ENCODE assay signal across 2 cellular contexts in the genomic region with DNA sequence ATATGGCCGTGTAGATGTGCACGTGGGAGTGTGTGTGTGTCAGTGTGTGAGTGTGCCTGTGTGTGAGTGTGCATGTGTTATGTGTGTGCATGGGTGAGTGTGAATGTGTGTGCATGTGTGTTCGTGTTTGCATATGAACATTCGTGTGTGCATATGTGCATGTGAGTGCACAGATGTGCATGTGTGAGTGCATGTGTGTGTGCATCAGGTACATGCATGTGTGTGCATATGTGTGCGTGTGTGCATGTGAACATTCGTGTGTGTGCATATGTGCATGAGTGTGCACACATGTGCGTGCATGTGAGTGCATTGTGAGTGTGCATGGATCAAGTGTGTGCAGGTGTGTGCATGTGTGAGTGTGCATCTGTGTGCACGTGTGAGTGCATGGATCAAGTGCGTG.
TF ChIP-seq lines count a peak whose summit lies in the region.

No MANE protein-coding gene starts in this region.

TF ChIP-seq in HEK293, 187 proteins besides CTCF, POLR2A, EP300 and RAD21 (continues in another document):
- no peak for TF ChIP-seq KLF1 (tag by site-specific recombination; IDR thresholded peaks at IDR 0.05)
- no peak for TF ChIP-seq ZNF121 (tag by site-specific recombination; IDR thresholded peaks at IDR 0.05)
- TF ChIP-seq ZNF530 (tag by site-specific recombination; IDR thresholded peaks at IDR 0.05; ENCODE audit: low read depth), result no peak
- no peak for TF ChIP-seq ZBTB17 (tag by site-specific recombination; IDR thresholded peaks at IDR 0.05)
- TF ChIP-seq, protein P1, sequence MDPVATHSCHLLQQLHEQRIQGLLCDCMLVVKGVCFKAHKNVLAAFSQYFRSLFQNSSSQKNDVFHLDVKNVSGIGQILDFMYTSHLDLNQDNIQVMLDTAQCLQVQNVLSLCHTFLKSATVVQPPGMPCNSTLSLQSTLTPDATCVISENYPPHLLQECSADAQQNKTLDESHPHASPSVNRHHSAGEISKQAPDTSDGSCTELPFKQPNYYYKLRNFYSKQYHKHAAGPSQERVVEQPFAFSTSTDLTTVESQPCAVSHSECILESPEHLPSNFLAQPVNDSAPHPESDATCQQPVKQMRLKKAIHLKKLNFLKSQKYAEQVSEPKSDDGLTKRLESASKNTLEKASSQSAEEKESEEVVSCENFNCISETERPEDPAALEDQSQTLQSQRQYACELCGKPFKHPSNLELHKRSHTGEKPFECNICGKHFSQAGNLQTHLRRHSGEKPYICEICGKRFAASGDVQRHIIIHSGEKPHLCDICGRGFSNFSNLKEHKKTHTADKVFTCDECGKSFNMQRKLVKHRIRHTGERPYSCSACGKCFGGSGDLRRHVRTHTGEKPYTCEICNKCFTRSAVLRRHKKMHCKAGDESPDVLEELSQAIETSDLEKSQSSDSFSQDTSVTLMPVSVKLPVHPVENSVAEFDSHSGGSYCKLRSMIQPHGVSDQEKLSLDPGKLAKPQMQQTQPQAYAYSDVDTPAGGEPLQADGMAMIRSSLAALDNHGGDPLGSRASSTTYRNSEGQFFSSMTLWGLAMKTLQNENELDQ (tag by site-specific recombination; IDR thresholded peaks at IDR 0.05; ENCODE audit: low read depth), result no peak
- TF ChIP-seq SETDB1 (IDR thresholded peaks at IDR 0.05; ENCODE audit: insufficient read length, low read length), result no peak
- no peak for TF ChIP-seq GLIS2 (tag by site-specific recombination; IDR thresholded peaks at IDR 0.05)
- TF ChIP-seq, protein P2, sequence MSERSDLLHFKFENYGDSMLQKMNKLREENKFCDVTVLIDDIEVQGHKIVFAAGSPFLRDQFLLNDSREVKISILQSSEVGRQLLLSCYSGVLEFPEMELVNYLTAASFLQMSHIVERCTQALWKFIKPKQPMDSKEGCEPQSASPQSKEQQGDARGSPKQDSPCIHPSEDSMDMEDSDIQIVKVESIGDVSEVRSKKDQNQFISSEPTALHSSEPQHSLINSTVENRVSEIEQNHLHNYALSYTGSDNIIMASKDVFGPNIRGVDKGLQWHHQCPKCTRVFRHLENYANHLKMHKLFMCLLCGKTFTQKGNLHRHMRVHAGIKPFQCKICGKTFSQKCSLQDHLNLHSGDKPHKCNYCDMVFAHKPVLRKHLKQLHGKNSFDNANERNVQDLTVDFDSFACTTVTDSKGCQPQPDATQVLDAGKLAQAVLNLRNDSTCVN (tag by site-specific recombination; optimal IDR thresholded peaks at IDR 0.05), result peak; percentile 54
- no peak for TF ChIP-seq ZNF10 (tag by site-specific recombination; IDR thresholded peaks at IDR 0.05)
- no peak for TF ChIP-seq ZNF24 (tag by site-specific recombination; IDR thresholded peaks at IDR 0.05)
- TF ChIP-seq ZNF311 (tag by site-specific recombination; IDR thresholded peaks at IDR 0.05; ENCODE audit: borderline replicate concordance), result no peak
- TF ChIP-seq ZFHX2 (tag by site-specific recombination; conservative IDR thresholded peaks at IDR 0.05), result peak; percentile 46
- no peak for TF ChIP-seq WT1 (tag by site-specific recombination; IDR thresholded peaks at IDR 0.05)
- no peak for TF ChIP-seq KLF8 (tag by site-specific recombination; IDR thresholded peaks at IDR 0.05)
- TF ChIP-seq, protein P3, sequence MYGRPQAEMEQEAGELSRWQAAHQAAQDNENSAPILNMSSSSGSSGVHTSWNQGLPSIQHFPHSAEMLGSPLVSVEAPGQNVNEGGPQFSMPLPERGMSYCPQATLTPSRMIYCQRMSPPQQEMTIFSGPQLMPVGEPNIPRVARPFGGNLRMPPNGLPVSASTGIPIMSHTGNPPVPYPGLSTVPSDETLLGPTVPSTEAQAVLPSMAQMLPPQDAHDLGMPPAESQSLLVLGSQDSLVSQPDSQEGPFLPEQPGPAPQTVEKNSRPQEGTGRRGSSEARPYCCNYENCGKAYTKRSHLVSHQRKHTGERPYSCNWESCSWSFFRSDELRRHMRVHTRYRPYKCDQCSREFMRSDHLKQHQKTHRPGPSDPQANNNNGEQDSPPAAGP (tag by site-specific recombination; IDR thresholded peaks at IDR 0.05), result no peak
- TF ChIP-seq ZNF423 (tag by site-specific recombination; IDR thresholded peaks at IDR 0.05), result no peak
- TF ChIP-seq ZNF239 (tag by site-specific recombination; IDR thresholded peaks at IDR 0.05), result no peak
- no peak for TF ChIP-seq FEZF1 (tag by site-specific recombination; IDR thresholded peaks at IDR 0.05)
- TF ChIP-seq, protein P4, sequence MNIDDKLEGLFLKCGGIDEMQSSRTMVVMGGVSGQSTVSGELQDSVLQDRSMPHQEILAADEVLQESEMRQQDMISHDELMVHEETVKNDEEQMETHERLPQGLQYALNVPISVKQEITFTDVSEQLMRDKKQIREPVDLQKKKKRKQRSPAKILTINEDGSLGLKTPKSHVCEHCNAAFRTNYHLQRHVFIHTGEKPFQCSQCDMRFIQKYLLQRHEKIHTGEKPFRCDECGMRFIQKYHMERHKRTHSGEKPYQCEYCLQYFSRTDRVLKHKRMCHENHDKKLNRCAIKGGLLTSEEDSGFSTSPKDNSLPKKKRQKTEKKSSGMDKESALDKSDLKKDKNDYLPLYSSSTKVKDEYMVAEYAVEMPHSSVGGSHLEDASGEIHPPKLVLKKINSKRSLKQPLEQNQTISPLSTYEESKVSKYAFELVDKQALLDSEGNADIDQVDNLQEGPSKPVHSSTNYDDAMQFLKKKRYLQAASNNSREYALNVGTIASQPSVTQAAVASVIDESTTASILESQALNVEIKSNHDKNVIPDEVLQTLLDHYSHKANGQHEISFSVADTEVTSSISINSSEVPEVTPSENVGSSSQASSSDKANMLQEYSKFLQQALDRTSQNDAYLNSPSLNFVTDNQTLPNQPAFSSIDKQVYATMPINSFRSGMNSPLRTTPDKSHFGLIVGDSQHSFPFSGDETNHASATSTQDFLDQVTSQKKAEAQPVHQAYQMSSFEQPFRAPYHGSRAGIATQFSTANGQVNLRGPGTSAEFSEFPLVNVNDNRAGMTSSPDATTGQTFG (tag by site-specific recombination; IDR thresholded peaks at IDR 0.05; ENCODE audit: borderline replicate concordance), result no peak
- TF ChIP-seq ZNF274 (IDR thresholded peaks at IDR 0.05; ENCODE audit: low read length), result no peak
- TF ChIP-seq ZNF274 (tag by site-specific recombination; IDR thresholded peaks at IDR 0.05; ENCODE audit: borderline replicate concordance), result no peak
- no peak for TF ChIP-seq ZBTB7A (tag by site-specific recombination; IDR thresholded peaks at IDR 0.05; ENCODE audit: low read depth)
- TF ChIP-seq ZNF174 (tag by site-specific recombination; IDR thresholded peaks at IDR 0.05), result no peak
- TF ChIP-seq KLF7 (tag by site-specific recombination; IDR thresholded peaks at IDR 0.05; ENCODE audit: borderline replicate concordance), result no peak
- no peak for TF ChIP-seq ZNF837 (tag by site-specific recombination; IDR thresholded peaks at IDR 0.05)
- TF ChIP-seq ZNF670 (tag by site-specific recombination; IDR thresholded peaks at IDR 0.05; ENCODE audit: low read depth), result no peak
- 0 out of 2 replicates have a peak, but pooled peaks have one; percentile 36 for TF ChIP-seq ZNF169 (tag by site-specific recombination; IDR thresholded peaks at IDR 0.05)

TF ChIP-seq in K562, 482 proteins besides CTCF, POLR2A, EP300 and RAD21:
- no peak for TF ChIP-seq DIDO1 (tag; IDR thresholded peaks at IDR 0.05; ENCODE audit: low read depth)
- TF ChIP-seq, protein P5, sequence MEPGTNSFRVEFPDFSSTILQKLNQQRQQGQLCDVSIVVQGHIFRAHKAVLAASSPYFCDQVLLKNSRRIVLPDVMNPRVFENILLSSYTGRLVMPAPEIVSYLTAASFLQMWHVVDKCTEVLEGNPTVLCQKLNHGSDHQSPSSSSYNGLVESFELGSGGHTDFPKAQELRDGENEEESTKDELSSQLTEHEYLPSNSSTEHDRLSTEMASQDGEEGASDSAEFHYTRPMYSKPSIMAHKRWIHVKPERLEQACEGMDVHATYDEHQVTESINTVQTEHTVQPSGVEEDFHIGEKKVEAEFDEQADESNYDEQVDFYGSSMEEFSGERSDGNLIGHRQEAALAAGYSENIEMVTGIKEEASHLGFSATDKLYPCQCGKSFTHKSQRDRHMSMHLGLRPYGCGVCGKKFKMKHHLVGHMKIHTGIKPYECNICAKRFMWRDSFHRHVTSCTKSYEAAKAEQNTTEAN (CRISPR knock-in tag; IDR thresholded peaks at IDR 0.05), result peak; percentile 98
- TF ChIP-seq, protein P6, sequence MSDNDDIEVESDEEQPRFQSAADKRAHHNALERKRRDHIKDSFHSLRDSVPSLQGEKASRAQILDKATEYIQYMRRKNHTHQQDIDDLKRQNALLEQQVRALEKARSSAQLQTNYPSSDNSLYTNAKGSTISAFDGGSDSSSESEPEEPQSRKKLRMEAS (CRISPR knock-in tag; IDR thresholded peaks at IDR 0.05), result peak; percentile 39; the same call in 1 of the 2 replicates
- TF ChIP-seq JUNB (CRISPR knock-in tag; conservative IDR thresholded peaks at IDR 0.05), result no peak
- TF ChIP-seq ZFP1 (CRISPR knock-in tag; IDR thresholded peaks at IDR 0.05), result no peak
- TF ChIP-seq KDM1A (IDR thresholded peaks at IDR 0.05), result peak in 1 of 2 experiments; percentile 15; a peak in 1 of 4 replicates
- 0 out of 2 replicates have a peak, but pooled peaks have one; percentile 48 for TF ChIP-seq NR2C2 (CRISPR knock-in tag; IDR thresholded peaks at IDR 0.05)
- TF ChIP-seq NR2C2 (tag; IDR thresholded peaks at IDR 0.05), result no peak
- TF ChIP-seq, protein P7, sequence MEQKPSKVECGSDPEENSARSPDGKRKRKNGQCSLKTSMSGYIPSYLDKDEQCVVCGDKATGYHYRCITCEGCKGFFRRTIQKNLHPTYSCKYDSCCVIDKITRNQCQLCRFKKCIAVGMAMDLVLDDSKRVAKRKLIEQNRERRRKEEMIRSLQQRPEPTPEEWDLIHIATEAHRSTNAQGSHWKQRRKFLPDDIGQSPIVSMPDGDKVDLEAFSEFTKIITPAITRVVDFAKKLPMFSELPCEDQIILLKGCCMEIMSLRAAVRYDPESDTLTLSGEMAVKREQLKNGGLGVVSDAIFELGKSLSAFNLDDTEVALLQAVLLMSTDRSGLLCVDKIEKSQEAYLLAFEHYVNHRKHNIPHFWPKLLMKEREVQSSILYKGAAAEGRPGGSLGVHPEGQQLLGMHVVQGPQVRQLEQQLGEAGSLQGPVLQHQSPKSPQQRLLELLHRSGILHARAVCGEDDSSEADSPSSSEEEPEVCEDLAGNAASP (IDR thresholded peaks at IDR 0.05), result no peak
- TF ChIP-seq PURB (CRISPR knock-in tag; IDR thresholded peaks at IDR 0.05; ENCODE audit: low read depth), result no peak
- no peak for TF ChIP-seq ZNF175 (CRISPR knock-in tag; IDR thresholded peaks at IDR 0.05; ENCODE audit: low read depth)
- TF ChIP-seq, protein P8, sequence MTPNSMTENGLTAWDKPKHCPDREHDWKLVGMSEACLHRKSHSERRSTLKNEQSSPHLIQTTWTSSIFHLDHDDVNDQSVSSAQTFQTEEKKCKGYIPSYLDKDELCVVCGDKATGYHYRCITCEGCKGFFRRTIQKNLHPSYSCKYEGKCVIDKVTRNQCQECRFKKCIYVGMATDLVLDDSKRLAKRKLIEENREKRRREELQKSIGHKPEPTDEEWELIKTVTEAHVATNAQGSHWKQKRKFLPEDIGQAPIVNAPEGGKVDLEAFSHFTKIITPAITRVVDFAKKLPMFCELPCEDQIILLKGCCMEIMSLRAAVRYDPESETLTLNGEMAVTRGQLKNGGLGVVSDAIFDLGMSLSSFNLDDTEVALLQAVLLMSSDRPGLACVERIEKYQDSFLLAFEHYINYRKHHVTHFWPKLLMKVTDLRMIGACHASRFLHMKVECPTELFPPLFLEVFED (CRISPR knock-in tag; conservative IDR thresholded peaks at IDR 0.05), result no peak
- 0 out of 2 replicates have a peak, but pooled peaks have one; percentile 47 for TF ChIP-seq ZC3H4 (CRISPR knock-in tag; IDR thresholded peaks at IDR 0.05; ENCODE audit: borderline replicate concordance)
TF ChIP-seq in K562: peak in this region for 5.
